29 cellular contexts compared by ENCODE assay signal in the genomic region with DNA sequence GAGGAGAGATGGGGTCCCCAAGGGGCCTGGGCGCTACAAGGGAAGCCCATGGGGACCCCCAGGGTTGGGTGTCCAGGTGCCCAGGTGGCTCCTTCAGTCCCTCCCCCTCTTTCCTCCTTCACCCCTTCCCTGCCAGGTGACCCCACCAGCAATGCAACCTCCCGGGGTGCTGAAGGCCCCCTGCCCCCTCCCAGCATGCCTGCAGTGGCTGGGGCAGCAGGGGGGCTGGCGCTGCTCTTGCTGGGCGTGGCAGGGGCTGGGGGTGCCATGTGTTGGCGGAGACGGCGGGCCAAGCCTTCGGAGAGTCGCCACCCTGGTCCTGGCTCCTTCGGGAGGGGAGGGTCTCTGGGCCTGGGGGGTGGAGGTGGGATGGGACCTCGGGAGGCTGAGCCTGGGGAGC. TPM values are rescaled to one million over a fixed set of nuclear protein-coding genes. Genes with fewer than 3 reads are reported as not detected.
DNase-seq lines count a peak whose midpoint lies in the region; ATAC-seq and TF ChIP-seq lines count a peak whose summit lies in the region.
"Had no signal": no experiment of that assay in that cellular context is flagged by ENCODE, and none has a peak within 500 bp of the region (broad histone marks: within the 10 kb centered on the region; RNA-seq: fewer than 3 reads in every experiment).

No MANE protein-coding gene starts in this region.

- peak; percentile 57 for DNase-seq in coronary artery (ENCODE audit: low spot score)
- peak; percentile 67 for DNase-seq in posterior vena cava (ENCODE audit: low spot score)
- DNase-seq in activated naive CD4-positive, alpha-beta T cell treated with anti-CD3 and anti-CD28 coated beads, Interleukin-2, amount 50 U/mL, for 72 hours (ENCODE audit: low spot score in 2 of 2), result no peak
- DNase-seq: AML-193; C1 segment of cervical spinal cord; CD4-positive, alpha-beta memory T cell; CD4-positive, CD25-positive, alpha-beta regulatory T cell; CD8-positive, alpha-beta memory T cell; COR-L47; DMS 273 treated with DMSO at 0.1 percent for 48 hours; DMS153; DMS53; DMS79; DND-41; EL; GDM1 had no signal

- no peak overlapping the region for H3K9ac ChIP-seq in BLaER1

- H3K9me3 Mint-ChIP-seq in activated naive CD4-positive, alpha-beta T cell treated with anti-CD3 and anti-CD28 coated beads, Interleukin-2, amount 50 U/mL, for 72 hours, result no peaks in the 10 kb centered on the region
- H3K9me3 Mint-ChIP-seq: CD4-positive, alpha-beta memory T cell had no signal

- H3K4me3 ChIP-seq in BLaER1, result no peak overlapping the region
- no peak overlapping the region for H3K4me3 ChIP-seq in HEK293 (ENCODE audit: low read depth, low read length)
- no peak overlapping the region for H3K4me3 ChIP-seq in coronary artery
- H3K4me3 ChIP-seq: A549, GM12878 had no signal

- H4K20me1 ChIP-seq in BLaER1, result peaks cover 34% of the 10 kb centered on the region

- no peak overlapping the region for H3K27ac Mint-ChIP-seq in activated naive CD4-positive, alpha-beta T cell treated with anti-CD3 and anti-CD28 coated beads, Interleukin-2, amount 50 U/mL, for 72 hours
- H3K27ac Mint-ChIP-seq: B cell; CD14-positive monocyte; CD4-positive, alpha-beta memory T cell; CD4-positive, CD25-positive, alpha-beta regulatory T cell; CD8-positive, alpha-beta memory T cell had no signal

- H3K4me2 ChIP-seq in BLaER1, result peak overlapping the region; percentile 22; the same call in 1 of the 2 replicates
- H3K4me2 ChIP-seq: A549 had no signal

- H3K4me1 ChIP-seq in BLaER1, result peaks cover 39% of the 10 kb centered on the region
- H3K4me1 ChIP-seq in HEK293 (ENCODE audit: control insufficient read depth, insufficient read depth, low read length), result peaks cover 9% of the 10 kb centered on the region; the same call in 1 of the 2 replicates

- ATAC-seq in HG03460 (IDR thresholded peaks at IDR 0.05; ENCODE audit: unreplicated experiment) (no peak), HG02571 (IDR thresholded peaks at IDR 0.05; ENCODE audit: unreplicated experiment) (no peak), GM19351 (IDR thresholded peaks at IDR 0.05; ENCODE audit: unreplicated experiment) (no peak)
- ATAC-seq in activated naive CD4-positive, alpha-beta T cell treated with anti-CD3 and anti-CD28 coated beads, Interleukin-2, amount 50 U/mL, for 72 hours, result no peak
- ATAC-seq: A549, GM12878 had no signal

- POLR2A ChIA-PET in HEK293 (lab: Yijun Ruan, JAX), result no interaction called here

- CTCF ChIA-PET in HEK293 (lab: Yijun Ruan, JAX), result no interaction called here

- intact Hi-C loops in posterior vena cava (cut with DNase I), result no loop called here

- no peaks in the 10 kb centered on the region for H3K9me3 ChIP-seq in BLaER1
- H3K9me3 ChIP-seq in HEK293 (ENCODE audit: control insufficient read depth, insufficient read depth, low read depth, low read length), result no peaks in the 10 kb centered on the region
- H3K9me3 ChIP-seq: A549 had no signal

- TF ChIP-seq CTCF in HEK293 (tag by site-specific recombination; IDR thresholded peaks at IDR 0.05) (no peak), coronary artery (IDR thresholded peaks at IDR 0.05) (no peak)

- H3K36me3 Mint-ChIP-seq in activated naive CD4-positive, alpha-beta T cell treated with anti-CD3 and anti-CD28 coated beads, Interleukin-2, amount 50 U/mL, for 72 hours, result peaks cover 0 to under 1% of the 10 kb centered on the region in 2 donors

- no peaks in the 10 kb centered on the region for H3K36me3 ChIP-seq in BLaER1
- no peaks in the 10 kb centered on the region for H3K36me3 ChIP-seq in HEK293 (ENCODE audit: control insufficient read depth in 2 of 2, insufficient read depth in 1 of 2, low read length in 2 of 2)

- H3K27me3 ChIP-seq in BLaER1, result peaks cover 73% of the 10 kb centered on the region

- H3K27ac ChIP-seq in BLaER1 (no peak overlapping the region), HEK293 (ENCODE audit: extremely low read depth, low read depth, low read length) (no peak overlapping the region), coronary artery (no peak overlapping the region)
- H3K27ac ChIP-seq: 22Rv1, A549 had no signal

TF ChIP-seq in HEK293, 187 proteins besides CTCF, POLR2A, EP300 and RAD21:
- 0 out of 2 replicates have a peak, but pooled peaks have one; percentile 22 for TF ChIP-seq GLIS2 (tag by site-specific recombination; IDR thresholded peaks at IDR 0.05)
- peak; percentile 48 for TF ChIP-seq ZIC2 (tag by site-specific recombination; IDR thresholded peaks at IDR 0.05)
- no peak for TF ChIP-seq ZNF10 (tag by site-specific recombination; IDR thresholded peaks at IDR 0.05)
- peak; percentile 11; the same call in 1 of the 2 replicates for TF ChIP-seq GLIS1 (tag by site-specific recombination; IDR thresholded peaks at IDR 0.05)

RNA-seq across cellular contexts. Expression of a gene that starts 4.0 kb away (rescaled TPM):
- total RNA-seq in posterior vena cava, result under 1 TPM; 0.19 to 0.42 TPM
- total RNA-seq in activated naive CD4-positive, alpha-beta T cell treated with anti-CD3 and anti-CD28 coated beads, Interleukin-2, amount 50 U/mL, for 72 hours, result not detected
- total RNA-seq: B cell; CD4-positive, CD25-positive, alpha-beta regulatory T cell; CD8-positive, alpha-beta memory T cell had no signal

RNA-seq across cellular contexts. Expression of a gene that starts 8.5 kb away (rescaled TPM):
- total RNA-seq in posterior vena cava, result 1 to 10 TPM in 1 of 2 donors, under 1 TPM in 1; 0.19 to 1.3 TPM
- under 1 TPM; 0.05 to 0.19 TPM for total RNA-seq in activated naive CD4-positive, alpha-beta T cell treated with anti-CD3 and anti-CD28 coated beads, Interleukin-2, amount 50 U/mL, for 72 hours
- total RNA-seq: B cell; CD4-positive, alpha-beta memory T cell; CD4-positive, CD25-positive, alpha-beta regulatory T cell; CD8-positive, alpha-beta memory T cell; GM12878 had no signal

RNA-seq across cellular contexts. Expression of a gene that starts 20.8 kb away (rescaled TPM):
- total RNA-seq in posterior vena cava, result 1 to 10 TPM; 4.8 to 5.0 TPM
- 10 to 100 TPM; 16.4 to 23.5 TPM for total RNA-seq in activated naive CD4-positive, alpha-beta T cell treated with anti-CD3 and anti-CD28 coated beads, Interleukin-2, amount 50 U/mL, for 72 hours

RNA-seq across cellular contexts. Expression of a gene that starts 21.7 kb away (rescaled TPM):
- 10 to 100 TPM; 30.6 to 37.3 TPM for total RNA-seq in posterior vena cava
- 100 to 1,000 TPM in 1 of 2 donors, 10 to 100 TPM in 1; 78.4 to 147 TPM for total RNA-seq in activated naive CD4-positive, alpha-beta T cell treated with anti-CD3 and anti-CD28 coated beads, Interleukin-2, amount 50 U/mL, for 72 hours

RNA-seq across cellular contexts. Expression of a gene that starts 58.3 kb away (rescaled TPM):
- total RNA-seq in posterior vena cava, result 1 to 10 TPM; 2.2 to 2.6 TPM
- total RNA-seq in activated naive CD4-positive, alpha-beta T cell treated with anti-CD3 and anti-CD28 coated beads, Interleukin-2, amount 50 U/mL, for 72 hours, result under 1 TPM in 1 of 2 donors, not detected in 1; 0.25 TPM
- total RNA-seq: A172; CD4-positive, CD25-positive, alpha-beta regulatory T cell; Daoy; G401 had no signal

Comparison
In these comparisons a context has a peak if more than half of its experiments do, and no peak if none do; other contexts are left out.
1. DNase-seq: peak in coronary artery (single experiment) and posterior vena cava (single experiment); none in activated naive CD4-positive, alpha-beta T cell treated with anti-CD3 and anti-CD28 coated beads, Interleukin-2, amount 50 U/mL, for 72 hours (0 of 2).